ENCODE assay signal across 19 cellular contexts in the genomic region with DNA sequence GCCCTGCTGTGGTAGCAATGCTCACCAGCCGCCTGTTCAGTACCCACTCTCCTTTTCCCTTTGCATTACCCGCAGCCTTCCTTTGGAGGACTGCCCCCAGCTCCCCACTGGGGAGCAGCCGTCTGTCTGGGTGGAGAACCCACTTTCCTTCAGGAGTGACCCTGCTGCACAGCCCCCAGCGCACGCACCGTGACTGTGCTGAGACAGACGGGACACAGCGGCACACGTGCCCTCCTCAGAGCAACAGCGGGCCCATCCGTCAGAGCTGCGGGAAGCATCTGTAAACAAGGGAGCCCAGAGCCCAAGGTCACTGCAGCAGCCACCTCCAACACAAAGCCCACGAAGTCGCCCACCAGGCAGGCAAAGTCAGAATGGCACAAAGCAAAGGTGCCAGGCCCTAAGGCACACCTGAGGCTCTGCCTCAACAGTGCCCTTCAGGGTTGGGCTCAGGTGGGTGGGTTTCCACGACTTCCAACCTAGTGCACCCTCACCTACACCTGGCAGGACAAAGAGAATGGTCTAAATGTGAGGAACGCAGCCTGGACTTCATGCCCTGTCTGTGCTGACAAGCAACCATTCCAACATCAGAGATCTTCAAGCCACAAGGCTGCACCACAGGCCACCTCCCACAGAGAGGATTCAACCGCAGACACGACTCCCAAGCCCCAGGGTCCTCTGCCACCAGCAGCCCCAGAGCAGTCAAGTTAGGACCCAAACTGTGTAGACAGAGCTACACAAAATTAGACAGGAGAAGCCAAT. TPM values are rescaled to one million over a fixed set of nuclear protein-coding genes. Genes with fewer than 3 reads are reported as not detected.
DNase-seq lines count a peak whose midpoint lies in the region; ATAC-seq and TF ChIP-seq lines count a peak whose summit lies in the region.
"Had no signal": no experiment of that assay in that cellular context is flagged by ENCODE, and none has a peak within 500 bp of the region (broad histone marks: within the 10 kb centered on the region; RNA-seq: fewer than 3 reads in every experiment).

No MANE protein-coding gene starts in this region.

- H3K27me3 Mint-ChIP-seq in activated CD4-positive, alpha-beta T cell treated with anti-CD3 and anti-CD28 coated beads for 36 hours: no peaks in the 10 kb centered on the region
- no peaks in the 10 kb centered on the region for H3K27me3 Mint-ChIP-seq in activated naive CD8-positive, alpha-beta T cell treated with anti-CD3 and anti-CD28 coated beads, Interleukin-2, amount 10 ng/mL, durations not matched to agents 7 days and 5 days

- no peaks in the 10 kb centered on the region for H3K79me1 ChIP-seq in trophoblast cell (ENCODE audit: low read length)

- no peak overlapping the region for H2AFZ ChIP-seq in Loucy (ENCODE audit: low read length)
- no peak overlapping the region for H2AFZ ChIP-seq in trophoblast cell (ENCODE audit: insufficient read depth, low read length, poor library complexity)

- no peak for ATAC-seq in activated CD4-positive, alpha-beta T cell treated with anti-CD3 and anti-CD28 coated beads for 36 hours
- peak; percentile 60 for ATAC-seq in activated naive CD8-positive, alpha-beta T cell treated with anti-CD3 and anti-CD28 coated beads, Interleukin-2, amount 10 ng/mL, durations not matched to agents 7 days and 5 days (ENCODE audit: low read depth)
- ATAC-seq in GM18498 (IDR thresholded peaks at IDR 0.05; ENCODE audit: unreplicated experiment): no peak
- ATAC-seq in GM19023 (IDR thresholded peaks at IDR 0.05; ENCODE audit: unreplicated experiment): no peak
- ATAC-seq: lower lobe of right lung had no signal

- WGBS in trophoblast cell (ENCODE audit: extremely low coverage, insufficient coverage, insufficient read length): no CpG with 5 or more reads among the region's 18 CpGs

- no peaks in the 10 kb centered on the region for H4K20me1 ChIP-seq in Loucy (ENCODE audit: insufficient read depth, low read length, poor library complexity, severe bottlenecking)

- no peaks in the 10 kb centered on the region for H3F3A ChIP-seq in Loucy (ENCODE audit: low read depth)

- H3K27ac ChIP-seq in trophoblast cell (ENCODE audit: low read depth, low read length): no peak overlapping the region
- H3K27ac ChIP-seq: BLaER1, lower lobe of right lung, Peyer's patch, VCaP had no signal

- H3K36me3 ChIP-seq in Loucy (ENCODE audit: insufficient read depth, low read length) (no peaks in the 10 kb centered on the region; the same call in 1 of the 2 replicates), trophoblast cell (ENCODE audit: control insufficient read depth in 1 of 2, insufficient read depth in 2 of 2, low read length in 2 of 2) (peaks cover 13 to 18% of the 10 kb centered on the region in 2 experiments)

- POLR2A ChIA-PET in activated CD4-positive, alpha-beta T cell treated with anti-CD3 and anti-CD28 coated beads for 36 hours (lab: Charles Lee): interaction anchor here (0.6 kb wide), 1 partner anchor 30 kb away, joined by 3 read pairs; no protein-coding TSS in a partner anchor
- POLR2A ChIA-PET in activated naive CD8-positive, alpha-beta T cell treated with anti-CD3 and anti-CD28 coated beads, Interleukin-2, amount 10 ng/mL, durations not matched to agents 7 days and 5 days (lab: Charles Lee): no interaction called here

- CTCF ChIA-PET in activated CD4-positive, alpha-beta T cell treated with anti-CD3 and anti-CD28 coated beads for 36 hours (lab: Charles Lee): interaction anchor here (0.6 kb wide), 1 partner anchor 403 kb away, joined by 4 read pairs; no protein-coding TSS in a partner anchor

- DNase-seq in activated CD4-positive, alpha-beta T cell treated with anti-CD3 and anti-CD28 coated beads for 36 hours: no peak
- no peak for DNase-seq in activated CD4-positive, alpha-beta T cell treated with anti-CD3 and anti-CD28 coated beads, Interleukin-2, amount 50 U/mL, for 1 hour
- DNase-seq in activated naive CD8-positive, alpha-beta T cell treated with anti-CD3 and anti-CD28 coated beads, Interleukin-2, amount 10 ng/mL, durations not matched to agents 7 days and 5 days: no peak
- DNase-seq in trophoblast cell: peak; percentile 46 to 60
- no peak for DNase-seq in GDM1 (lab: John Stamatoyannopoulos, UW)
- DNase-seq: activated CD8-positive, alpha-beta memory T cell treated with anti-CD3 and anti-CD28 coated beads for 24 hours; cerebellar nuclear complex; DMS 273 treated with DMSO at 0.1 percent for 48 hours; effector memory CD4-positive, alpha-beta T cell; lower lobe of right lung; NCI-H1694; Peyer's patch; posterior cingulate gyrus; SK-N-SH had no signal

- TF ChIP-seq CTCF in Loucy (conservative IDR thresholded peaks at IDR 0.05; ENCODE audit: low read length): no peak

- H3K18ac ChIP-seq in trophoblast cell (ENCODE audit: low read length): no peak overlapping the region

- no peak overlapping the region for H4K91ac ChIP-seq in trophoblast cell (ENCODE audit: low read depth, low read length)

- H3K4me3 ChIP-seq in Loucy (ENCODE audit: low read length, poor library complexity, severe bottlenecking) (no peak overlapping the region), trophoblast cell (ENCODE audit: low read depth, low read length) (no peak overlapping the region)
- H3K4me3 ChIP-seq: BLaER1, lower lobe of right lung, Peyer's patch had no signal

- H3K4me1 ChIP-seq in Loucy (ENCODE audit: insufficient read depth, low read length, poor library complexity, severe bottlenecking) (peaks cover 28% of the 10 kb centered on the region), trophoblast cell (ENCODE audit: control insufficient read depth in 1 of 2, insufficient read depth in 2 of 2, low read length in 2 of 2) (peaks cover 5 to 10% of the 10 kb centered on the region in 2 experiments)

- H4K12ac ChIP-seq in trophoblast cell (ENCODE audit: low read depth, low read length): no peak overlapping the region

- H3K9me3 Mint-ChIP-seq in activated CD4-positive, alpha-beta T cell treated with anti-CD3 and anti-CD28 coated beads for 36 hours (ENCODE audit: low read depth): no peaks in the 10 kb centered on the region
- H3K9me3 Mint-ChIP-seq in activated naive CD8-positive, alpha-beta T cell treated with anti-CD3 and anti-CD28 coated beads, Interleukin-2, amount 10 ng/mL, durations not matched to agents 7 days and 5 days: no peaks in the 10 kb centered on the region

- no peak overlapping the region for H4K8ac ChIP-seq in trophoblast cell (ENCODE audit: low read depth, low read length)

- no peak overlapping the region for H2BK5ac ChIP-seq in trophoblast cell (ENCODE audit: low read depth, low read length, poor library complexity)

- H3K4me1 Mint-ChIP-seq in activated CD4-positive, alpha-beta T cell treated with anti-CD3 and anti-CD28 coated beads for 36 hours: peaks cover 74% of the 10 kb centered on the region
- H3K4me1 Mint-ChIP-seq in activated naive CD8-positive, alpha-beta T cell treated with anti-CD3 and anti-CD28 coated beads, Interleukin-2, amount 10 ng/mL, durations not matched to agents 7 days and 5 days: peaks cover 32% of the 10 kb centered on the region

- no peak overlapping the region for H3K9ac ChIP-seq in Loucy (ENCODE audit: low read depth, low read length, poor library complexity, severe bottlenecking)
- H3K9ac ChIP-seq in trophoblast cell (ENCODE audit: low read length): no peak overlapping the region
- H3K9ac ChIP-seq: BLaER1, SK-N-SH had no signal

- H3K27me3 ChIP-seq in Loucy (ENCODE audit: insufficient read depth, low read length, poor library complexity, severe bottlenecking) (no peaks in the 10 kb centered on the region), trophoblast cell (ENCODE audit: insufficient read depth, low read length) (no peaks in the 10 kb centered on the region)
- H3K27me3 ChIP-seq: BLaER1, Peyer's patch had no signal

- H3K4me3 Mint-ChIP-seq in activated CD4-positive, alpha-beta T cell treated with anti-CD3 and anti-CD28 coated beads for 36 hours: no peak overlapping the region
- H3K4me3 Mint-ChIP-seq in activated naive CD8-positive, alpha-beta T cell treated with anti-CD3 and anti-CD28 coated beads, Interleukin-2, amount 10 ng/mL, durations not matched to agents 7 days and 5 days: no peak overlapping the region

- no peak overlapping the region for H2AK5ac ChIP-seq in trophoblast cell (ENCODE audit: low read length)

- intact Hi-C loops in activated CD4-positive, alpha-beta T cell treated with anti-CD3 and anti-CD28 coated beads for 36 hours (cut with DNase I, micrococcal nuclease): no loop called here

- H3K4ac ChIP-seq in trophoblast cell (ENCODE audit: low read depth, low read length): no peak overlapping the region

- no peak overlapping the region for H3K23ac ChIP-seq in trophoblast cell (ENCODE audit: low read length)

- no peaks in the 10 kb centered on the region for H3K9me3 ChIP-seq in Loucy (ENCODE audit: insufficient read depth, low read depth, low read length)
- H3K9me3 ChIP-seq in trophoblast cell (ENCODE audit: insufficient read depth, low read depth, low read length): peaks cover 3% of the 10 kb centered on the region
- H3K9me3 ChIP-seq: BLaER1, lower lobe of right lung, Peyer's patch, SK-N-SH had no signal

- no peak overlapping the region for H3K14ac ChIP-seq in trophoblast cell (ENCODE audit: low read length)

- H2BK12ac ChIP-seq in trophoblast cell (ENCODE audit: low read length): no peak overlapping the region

- no peaks in the 10 kb centered on the region for H3K9me2 ChIP-seq in Loucy (replicated peaks; ENCODE audit: low read depth, low read length)
- H3K9me2 ChIP-seq: SK-N-SH had no signal

- peaks cover 34% of the 10 kb centered on the region for H3K36me3 Mint-ChIP-seq in activated CD4-positive, alpha-beta T cell treated with anti-CD3 and anti-CD28 coated beads for 36 hours (ENCODE audit: low read depth)
- H3K36me3 Mint-ChIP-seq in activated naive CD8-positive, alpha-beta T cell treated with anti-CD3 and anti-CD28 coated beads, Interleukin-2, amount 10 ng/mL, durations not matched to agents 7 days and 5 days: peaks cover 26% of the 10 kb centered on the region

- H3K27ac Mint-ChIP-seq in activated CD4-positive, alpha-beta T cell treated with anti-CD3 and anti-CD28 coated beads for 36 hours: peak overlapping the region; percentile 23
- no peak overlapping the region for H3K27ac Mint-ChIP-seq in activated naive CD8-positive, alpha-beta T cell treated with anti-CD3 and anti-CD28 coated beads, Interleukin-2, amount 10 ng/mL, durations not matched to agents 7 days and 5 days

- no peak overlapping the region for H2BK120ac ChIP-seq in trophoblast cell (ENCODE audit: insufficient read depth, low read length, poor library complexity)

- H3K79me2 ChIP-seq in Loucy (ENCODE audit: insufficient read depth, low read length) (peaks cover 54% of the 10 kb centered on the region; the same call in 1 of the 2 replicates), trophoblast cell (ENCODE audit: control insufficient read depth, insufficient read depth, low read length, poor library complexity) (peaks cover 2% of the 10 kb centered on the region)

- H3K4me2 ChIP-seq in Loucy (ENCODE audit: low read depth, low read length, poor library complexity, severe bottlenecking) (peak overlapping the region; percentile 42), trophoblast cell (ENCODE audit: low read length) (no peak overlapping the region)
- H3K4me2 ChIP-seq: BLaER1, SK-N-SH had no signal

RNA-seq across cellular contexts. Expression of gene AXIN1, which starts 9.9 kb away (rescaled TPM):
- total RNA-seq in activated CD4-positive, alpha-beta T cell treated with anti-CD3 and anti-CD28 coated beads for 36 hours: 10 to 100 TPM; 20.0 to 23.8 TPM
- total RNA-seq in activated naive CD8-positive, alpha-beta T cell treated with anti-CD3 and anti-CD28 coated beads, Interleukin-2, amount 10 ng/mL, durations not matched to agents 7 days and 5 days: 10 to 100 TPM; 30.9 to 32.5 TPM
- 11.9 and 12.9 TPM in 2 replicates for polyA plus RNA-seq in trophoblast cell (2013)

RNA-seq across cellular contexts. Expression of gene MRPL28, which starts 27.7 kb away (rescaled TPM):
- total RNA-seq in activated CD4-positive, alpha-beta T cell treated with anti-CD3 and anti-CD28 coated beads for 36 hours: 10 to 100 TPM; 90.2 to 94.4 TPM
- 10 to 100 TPM; 64.4 to 67.5 TPM for total RNA-seq in activated naive CD8-positive, alpha-beta T cell treated with anti-CD3 and anti-CD28 coated beads, Interleukin-2, amount 10 ng/mL, durations not matched to agents 7 days and 5 days
- 61.1 and 61.4 TPM in 2 replicates for polyA plus RNA-seq in trophoblast cell (2013)

RNA-seq across cellular contexts. Expression of gene PGAP6, which starts 39.1 kb away (rescaled TPM):
- total RNA-seq in activated CD4-positive, alpha-beta T cell treated with anti-CD3 and anti-CD28 coated beads for 36 hours: 10 to 100 TPM; 22.9 to 40.8 TPM
- total RNA-seq in activated naive CD8-positive, alpha-beta T cell treated with anti-CD3 and anti-CD28 coated beads, Interleukin-2, amount 10 ng/mL, durations not matched to agents 7 days and 5 days: 10 to 100 TPM; 58.9 to 59.0 TPM
- polyA plus RNA-seq in trophoblast cell (2013): 80.1 and 80.9 TPM in 2 replicates

RNA-seq across cellular contexts. Expression of gene NME4, which starts 54.4 kb away (rescaled TPM):
- total RNA-seq in activated CD4-positive, alpha-beta T cell treated with anti-CD3 and anti-CD28 coated beads for 36 hours: 10 to 100 TPM; 55.9 to 72.1 TPM
- total RNA-seq in activated naive CD8-positive, alpha-beta T cell treated with anti-CD3 and anti-CD28 coated beads, Interleukin-2, amount 10 ng/mL, durations not matched to agents 7 days and 5 days: 1 to 10 TPM; 8.2 to 8.8 TPM
- 175 and 192 TPM in 2 replicates for polyA plus RNA-seq in trophoblast cell (2013)

RNA-seq across cellular contexts. Expression of gene DECR2, which starts 59.1 kb away (rescaled TPM):
- total RNA-seq in activated CD4-positive, alpha-beta T cell treated with anti-CD3 and anti-CD28 coated beads for 36 hours: 10 to 100 TPM; 11.5 to 13.0 TPM
- 1 to 10 TPM; 5.6 to 7.9 TPM for total RNA-seq in activated naive CD8-positive, alpha-beta T cell treated with anti-CD3 and anti-CD28 coated beads, Interleukin-2, amount 10 ng/mL, durations not matched to agents 7 days and 5 days
- 13.6 TPM in 2 replicates for polyA plus RNA-seq in trophoblast cell (2013)

Comparison
In these comparisons a context has a peak if more than half of its experiments do, and no peak if none do; other contexts are left out.
1. DNase-seq: peak in trophoblast cell (2 of 2); none in activated CD4-positive, alpha-beta T cell treated with anti-CD3 and anti-CD28 coated beads for 36 hours (single experiment), activated CD4-positive, alpha-beta T cell treated with anti-CD3 and anti-CD28 coated beads, Interleukin-2, amount 50 U/mL, for 1 hour (single experiment), activated naive CD8-positive, alpha-beta T cell treated with anti-CD3 and anti-CD28 coated beads, Interleukin-2, amount 10 ng/mL, durations not matched to agents 7 days and 5 days (single experiment) and GDM1 (single experiment).